ENCODE assay signal across 8 cellular contexts in the genomic region with DNA sequence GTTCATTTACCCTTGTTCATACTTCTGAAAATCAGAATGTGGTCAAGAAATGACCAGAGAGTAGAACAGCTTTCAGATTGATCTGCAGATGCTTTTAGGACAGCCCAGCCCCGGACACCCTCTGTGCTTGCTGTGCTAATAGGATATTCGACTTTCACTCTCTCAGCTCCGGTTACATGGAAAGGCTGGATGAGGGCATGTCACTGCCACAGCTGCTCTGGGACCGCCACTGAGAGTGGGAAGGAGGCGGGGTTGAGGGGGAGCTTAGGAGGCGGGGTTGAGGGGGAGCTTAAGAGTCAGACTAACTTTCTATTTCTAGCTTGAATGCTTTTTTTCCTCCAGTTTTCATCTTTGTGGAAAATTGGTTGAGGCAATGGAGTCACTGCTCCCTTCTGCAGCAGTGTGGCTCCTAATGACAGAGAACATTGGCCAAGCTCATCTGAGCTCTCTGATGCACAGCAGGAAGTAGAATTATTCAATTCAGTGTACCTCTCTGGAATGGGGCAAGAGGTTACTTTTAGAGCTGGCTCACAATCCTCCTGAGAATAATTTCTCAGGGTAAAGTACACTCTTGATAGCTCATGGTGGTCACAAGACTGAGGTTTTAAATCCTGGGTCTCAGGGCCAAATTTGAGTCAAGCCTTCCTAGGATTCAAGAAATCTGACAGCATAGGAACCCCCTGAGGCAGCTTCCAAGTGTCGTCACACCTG.
DNase-seq lines count a peak whose midpoint lies in the region; ATAC-seq and TF ChIP-seq lines count a peak whose summit lies in the region.

No MANE protein-coding gene starts in this region.

- intact Hi-C loops in transverse colon (cut with DNase I; ENCODE audit: low total_unique reads): loop anchor here (2.0 kb wide), 1 partner anchor 16 kb away; no protein-coding TSS in a partner anchor

- DNase-seq in NCI-H2029 treated with DMSO at 0.1 percent for 48 hours (lab: John Stamatoyannopoulos, UW): peak; percentile 42
- peak; percentile 45 for DNase-seq in lung (ENCODE audit: low spot score)
- peak; percentile 46 for DNase-seq in transverse colon
- no peak for DNase-seq in activated CD4-positive, alpha-beta T cell treated with anti-CD3 and anti-CD28 coated beads, Interleukin-2, amount 50 U/mL, for 1 hour
- DNase-seq in GM10266 (ENCODE audit: extremely low spot score): no peak
- no peak for DNase-seq in amniotic stem cell (lab: John Stamatoyannopoulos, UW)

- H3K27ac ChIP-seq in cingulate gyrus (ENCODE audit: low read depth, low read length) (peak overlapping the region; percentile 80), lung (ENCODE audit: low read depth in 1 of 2, low read length in 1 of 2) (peak overlapping the region; percentile 67 to 69), transverse colon (peak overlapping the region; percentile 78 to 81 (median 81))

- no peaks in the 10 kb centered on the region for H3K27me3 ChIP-seq in lung (ENCODE audit: control insufficient read depth, insufficient read depth)
- no peaks in the 10 kb centered on the region for H3K27me3 ChIP-seq in transverse colon

- no peak for ATAC-seq in lung (ENCODE audit: insufficient read depth, low FRiP score)
- no peak for ATAC-seq in GM18907 (IDR thresholded peaks at IDR 0.05; ENCODE audit: unreplicated experiment)

- no peak for TF ChIP-seq POLR2A in transverse colon (IDR thresholded peaks at IDR 0.05)

- H3K36me3 ChIP-seq in lung (ENCODE audit: control insufficient read depth in 2 of 2, insufficient read depth in 2 of 2, low read length in 2 of 2) (peaks cover 0 to 4% of the 10 kb centered on the region in 2 donors), transverse colon (no peaks in the 10 kb centered on the region)

- 52 to 60% methylated on average over 7 of the region's 7 CpGs for WGBS in lung, 2 donors
- WGBS in transverse colon (ENCODE audit: low coverage in 1 of 2), 2 donors: 34% methylated on average over 6 to 7 of the region's 7 CpGs

- H3K4me1 ChIP-seq in lung (ENCODE audit: control insufficient read depth in 2 of 2, insufficient read depth in 2 of 2, low read length in 2 of 2): peaks cover 12 to 17% of the 10 kb centered on the region in 2 donors
- peaks cover 25 to 51% (median 38%) of the 10 kb centered on the region in 4 donors for H3K4me1 ChIP-seq in transverse colon

- TF ChIP-seq EP300 in transverse colon (IDR thresholded peaks at IDR 0.05; ENCODE audit: low read depth): no peak

- TF ChIP-seq CTCF in lung (IDR thresholded peaks at IDR 0.05; ENCODE audit: control extremely low read depth, extremely low read depth) (no peak), transverse colon (IDR thresholded peaks at IDR 0.05) (no peak), GM10266 (IDR thresholded peaks at IDR 0.05; ENCODE audit: control insufficient read depth, insufficient read depth, low read depth, missing control alignments) (no peak)

- in situ Hi-C loops in transverse colon (cut with MboI; ENCODE audit: low pct_ligation_motif_present in 1 of 4, low pct_unique_long_range_greater_than_20kb in 1 of 4, low sequenced_read_pairs in 3 of 4): no loop called here

- no peak overlapping the region for H3K4me3 ChIP-seq in lung
- H3K4me3 ChIP-seq in transverse colon: no peak overlapping the region

- H3K9me3 ChIP-seq in lung (ENCODE audit: control insufficient read depth in 2 of 2, insufficient read depth in 1 of 2, low read length in 1 of 2) (no peaks in the 10 kb centered on the region), transverse colon (no peaks in the 10 kb centered on the region)

Comparison
In these comparisons a context has a peak if more than half of its experiments do, and no peak if none do; other contexts are left out.
1. DNase-seq: peak in NCI-H2029 treated with DMSO at 0.1 percent for 48 hours (single experiment), lung (single experiment) and transverse colon (single experiment); none in activated CD4-positive, alpha-beta T cell treated with anti-CD3 and anti-CD28 coated beads, Interleukin-2, amount 50 U/mL, for 1 hour (single experiment), GM10266 (single experiment) and amniotic stem cell (single experiment).
2. Peak in every context shown above with its lines, with median percentiles within 50 percentile points of each other: H3K27ac ChIP-seq.